In the genomic region with DNA sequence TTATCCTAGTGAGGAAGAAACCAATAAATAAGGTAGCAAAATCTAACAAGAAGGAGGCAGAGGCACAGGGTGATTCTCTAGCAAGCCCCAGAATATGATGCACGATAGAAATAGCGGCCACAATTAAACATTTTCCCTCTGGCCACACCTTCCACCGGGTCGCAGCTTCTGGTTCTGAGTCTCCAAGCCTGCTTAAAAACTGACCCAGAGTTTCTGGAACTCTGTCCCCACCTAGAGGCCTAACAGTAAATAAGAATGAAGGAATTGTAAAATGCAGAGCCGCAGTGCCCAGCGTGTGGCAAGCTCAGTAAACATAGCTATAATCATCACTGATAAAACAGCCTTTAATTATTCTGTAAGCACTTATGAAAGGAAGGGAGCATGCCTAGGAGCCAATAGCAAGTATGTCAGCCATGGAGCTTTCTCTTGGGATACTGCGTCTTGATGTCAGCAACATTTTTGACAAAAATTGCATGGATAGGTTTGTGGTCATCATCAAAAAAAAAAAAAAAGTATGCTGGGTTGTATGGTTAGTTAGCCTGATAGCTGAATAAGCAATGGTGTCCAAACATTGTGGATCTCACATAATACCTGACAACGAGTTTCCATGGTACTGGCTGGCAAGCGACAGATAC, we compare ENCODE assay signal across 8 cellular contexts.
DNase-seq lines count a peak whose midpoint lies in the region; FAIRE-seq and TF ChIP-seq lines count a peak whose summit lies in the region.

No MANE protein-coding gene starts in this region.

- peaks cover 2% of the 10 kb centered on the region for H3K9me3 Mint-ChIP-seq in activated naive CD4-positive, alpha-beta T cell treated with anti-CD3 and anti-CD28 coated beads, Interleukin-2, amount 10 ng/mL, durations not matched to agents 7 days and 5 days

- H3K4me3 Mint-ChIP-seq in activated naive CD4-positive, alpha-beta T cell treated with anti-CD3 and anti-CD28 coated beads, Interleukin-2, amount 10 ng/mL, durations not matched to agents 7 days and 5 days = no peak overlapping the region

- no peak for TF ChIP-seq POLR2A in GM12891 (IDR thresholded peaks at IDR 0.05; ENCODE audit: low read depth, low read length)

- DNase-seq in NCI-H2171 treated with DMSO at 0.1 percent for 48 hours (lab: John Stamatoyannopoulos, UW) (peak; percentile 15), NCI-H2171 (lab: John Stamatoyannopoulos, UW) (no peak), LHCN-M2 (ENCODE audit: low read depth) (peak; percentile 69), SHP77 treated with DMSO at 0.1 percent for 48 hours (lab: John Stamatoyannopoulos, UW) (peak; percentile 43), fibroblast of pulmonary artery (ENCODE audit: low read depth) (peak; percentile 13), retina (peak; percentile 61), GM12891 (ENCODE audit: insufficient read length, low spot score) (no peak)
- DNase-seq in activated naive CD4-positive, alpha-beta T cell treated with anti-CD3 and anti-CD28 coated beads, Interleukin-2, amount 10 ng/mL, durations not matched to agents 7 days and 5 days = no peak

- H3K36me3 Mint-ChIP-seq in activated naive CD4-positive, alpha-beta T cell treated with anti-CD3 and anti-CD28 coated beads, Interleukin-2, amount 10 ng/mL, durations not matched to agents 7 days and 5 days = no peaks in the 10 kb centered on the region

- H3K27ac Mint-ChIP-seq in activated naive CD4-positive, alpha-beta T cell treated with anti-CD3 and anti-CD28 coated beads, Interleukin-2, amount 10 ng/mL, durations not matched to agents 7 days and 5 days = no peak overlapping the region

- no peak overlapping the region for H3K4me3 ChIP-seq in fibroblast of pulmonary artery (replicated peaks; ENCODE audit: low read depth, low read length)

- H3K27me3 Mint-ChIP-seq in activated naive CD4-positive, alpha-beta T cell treated with anti-CD3 and anti-CD28 coated beads, Interleukin-2, amount 10 ng/mL, durations not matched to agents 7 days and 5 days = no peaks in the 10 kb centered on the region

- no peak for TF ChIP-seq CTCF in fibroblast of pulmonary artery (IDR thresholded peaks at IDR 0.05; ENCODE audit: low read length, missing control alignments)

- FAIRE-seq in GM12891 (lab: Jason Lieb, UNC) = no peak

- H3K4me1 Mint-ChIP-seq in activated naive CD4-positive, alpha-beta T cell treated with anti-CD3 and anti-CD28 coated beads, Interleukin-2, amount 10 ng/mL, durations not matched to agents 7 days and 5 days = no peaks in the 10 kb centered on the region

- CTCF ChIA-PET in activated naive CD4-positive, alpha-beta T cell treated with anti-CD3 and anti-CD28 coated beads, Interleukin-2, amount 10 ng/mL, durations not matched to agents 7 days and 5 days (lab: Charles Lee) = interaction anchor here (0.7 kb wide), 1 partner anchor 24 kb away, joined by 4 read pairs; no protein-coding TSS in a partner anchor

TF ChIP-seq in GM12891, 5 proteins besides CTCF, POLR2A, EP300 and RAD21:
- TF ChIP-seq TAF1 (IDR thresholded peaks at IDR 0.05; ENCODE audit: low read depth, low read length) (no peak), POU2F2 (IDR thresholded peaks at IDR 0.05; ENCODE audit: low read depth, low read length) (no peak), POLR2AphosphoS5 (IDR thresholded peaks at IDR 0.05; ENCODE audit: low read depth, low read length) (no peak), PAX5 (IDR thresholded peaks at IDR 0.05; ENCODE audit: insufficient read depth, low read length, severe bottlenecking) (no peak), SPI1 (IDR thresholded peaks at IDR 0.05; ENCODE audit: low read depth, low read length) (no peak)

Comparison
In these comparisons a context has a peak if more than half of its experiments do, and no peak if none do; other contexts are left out.
1. DNase-seq: peak in NCI-H2171 treated with DMSO at 0.1 percent for 48 hours (single experiment), LHCN-M2 (single experiment), SHP77 treated with DMSO at 0.1 percent for 48 hours (single experiment), fibroblast of pulmonary artery (single experiment) and retina (single experiment); none in NCI-H2171 (single experiment), GM12891 (single experiment) and activated naive CD4-positive, alpha-beta T cell treated with anti-CD3 and anti-CD28 coated beads, Interleukin-2, amount 10 ng/mL, durations not matched to agents 7 days and 5 days (single experiment).